ENCODE assay signal across 1 cellular context in genomic region chr9:463455-464125, GRCh38.
TF ChIP-seq lines count a peak whose summit lies in the region.

No MANE protein-coding gene starts in this region.

TF ChIP-seq in HepG2, 621 proteins besides CTCF, POLR2A, EP300 and RAD21 (continued from another document and continues in another):
- TF ChIP-seq ZNF646 (CRISPR knock-in tag; IDR thresholded peaks at IDR 0.05) (no peak), EEA1 (CRISPR knock-in tag; IDR thresholded peaks at IDR 0.05; ENCODE audit: borderline replicate concordance) (no peak), CEBPG (CRISPR knock-in tag; IDR thresholded peaks at IDR 0.05) (no peak), MBD4 (IDR thresholded peaks at IDR 0.05; ENCODE audit: borderline replicate concordance, low read length) (no peak), ZNF232 (CRISPR knock-in tag; IDR thresholded peaks at IDR 0.05; ENCODE audit: borderline replicate concordance) (no peak), ZNF205 (CRISPR knock-in tag; IDR thresholded peaks at IDR 0.05) (no peak), MAFF (IDR thresholded peaks at IDR 0.05; ENCODE audit: low read depth, low read length) (no peak), HOXA5 (CRISPR knock-in tag; IDR thresholded peaks at IDR 0.05) (no peak), PPARG (CRISPR knock-in tag; conservative IDR thresholded peaks at IDR 0.05) (no peak), ZNF501 (CRISPR knock-in tag; IDR thresholded peaks at IDR 0.05) (no peak), KDM4B (CRISPR knock-in tag; IDR thresholded peaks at IDR 0.05) (no peak), AFF4 (CRISPR knock-in tag; IDR thresholded peaks at IDR 0.05) (no peak), MLLT10 (CRISPR knock-in tag; IDR thresholded peaks at IDR 0.05) (no peak), TBX3 (IDR thresholded peaks at IDR 0.05; ENCODE audit: borderline replicate concordance) (peak; percentile 85; the same call in 1 of the 2 replicates), ZNF644 (CRISPR knock-in tag; IDR thresholded peaks at IDR 0.05; ENCODE audit: low read depth) (no peak), ARID3A (IDR thresholded peaks at IDR 0.05; ENCODE audit: low read depth, low read length) (no peak), ZFP36L2 (CRISPR knock-in tag; IDR thresholded peaks at IDR 0.05) (no peak), ZNF720 (CRISPR knock-in tag; IDR thresholded peaks at IDR 0.05) (no peak), E2F2 (CRISPR knock-in tag; IDR thresholded peaks at IDR 0.05; ENCODE audit: borderline replicate concordance) (no peak), ZNF431 (CRISPR knock-in tag; IDR thresholded peaks at IDR 0.05; ENCODE audit: borderline replicate concordance, low read depth) (no peak), CBX2 (IDR thresholded peaks at IDR 0.05; ENCODE audit: low read depth, low read length) (no peak), CBX2 (CRISPR knock-in tag; IDR thresholded peaks at IDR 0.05; ENCODE audit: low read depth) (no peak), FOXO1 (CRISPR knock-in tag; IDR thresholded peaks at IDR 0.05) (no peak), BCL6 (CRISPR knock-in tag; IDR thresholded peaks at IDR 0.05) (0 out of 2 replicates have a peak, but pooled peaks have one; percentile 18), STAG1 (CRISPR knock-in tag; IDR thresholded peaks at IDR 0.05) (no peak), KDM3A (CRISPR knock-in tag; IDR thresholded peaks at IDR 0.05; ENCODE audit: low read depth) (no peak), NR2F6 (IDR thresholded peaks at IDR 0.05) (peak; percentile 60), NR2F6 (CRISPR knock-in tag; IDR thresholded peaks at IDR 0.05) (peak; percentile 47; the same call in 1 of the 2 replicates), POGZ (CRISPR knock-in tag; IDR thresholded peaks at IDR 0.05) (no peak), ZNF503 (CRISPR knock-in tag; IDR thresholded peaks at IDR 0.05) (no peak), ZNF740 (CRISPR knock-in tag; IDR thresholded peaks at IDR 0.05) (no peak), HMG20A (CRISPR knock-in tag; IDR thresholded peaks at IDR 0.05; ENCODE audit: borderline replicate concordance) (peak; percentile 64; the same call in 1 of the 2 replicates)
- TF ChIP-seq, protein P1, sequence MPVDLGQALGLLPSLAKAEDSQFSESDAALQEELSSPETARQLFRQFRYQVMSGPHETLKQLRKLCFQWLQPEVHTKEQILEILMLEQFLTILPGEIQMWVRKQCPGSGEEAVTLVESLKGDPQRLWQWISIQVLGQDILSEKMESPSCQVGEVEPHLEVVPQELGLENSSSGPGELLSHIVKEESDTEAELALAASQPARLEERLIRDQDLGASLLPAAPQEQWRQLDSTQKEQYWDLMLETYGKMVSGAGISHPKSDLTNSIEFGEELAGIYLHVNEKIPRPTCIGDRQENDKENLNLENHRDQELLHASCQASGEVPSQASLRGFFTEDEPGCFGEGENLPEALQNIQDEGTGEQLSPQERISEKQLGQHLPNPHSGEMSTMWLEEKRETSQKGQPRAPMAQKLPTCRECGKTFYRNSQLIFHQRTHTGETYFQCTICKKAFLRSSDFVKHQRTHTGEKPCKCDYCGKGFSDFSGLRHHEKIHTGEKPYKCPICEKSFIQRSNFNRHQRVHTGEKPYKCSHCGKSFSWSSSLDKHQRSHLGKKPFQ (CRISPR knock-in tag; IDR thresholded peaks at IDR 0.05; ENCODE audit: insufficient replicate concordance): no peak
- TF ChIP-seq, protein P2, sequence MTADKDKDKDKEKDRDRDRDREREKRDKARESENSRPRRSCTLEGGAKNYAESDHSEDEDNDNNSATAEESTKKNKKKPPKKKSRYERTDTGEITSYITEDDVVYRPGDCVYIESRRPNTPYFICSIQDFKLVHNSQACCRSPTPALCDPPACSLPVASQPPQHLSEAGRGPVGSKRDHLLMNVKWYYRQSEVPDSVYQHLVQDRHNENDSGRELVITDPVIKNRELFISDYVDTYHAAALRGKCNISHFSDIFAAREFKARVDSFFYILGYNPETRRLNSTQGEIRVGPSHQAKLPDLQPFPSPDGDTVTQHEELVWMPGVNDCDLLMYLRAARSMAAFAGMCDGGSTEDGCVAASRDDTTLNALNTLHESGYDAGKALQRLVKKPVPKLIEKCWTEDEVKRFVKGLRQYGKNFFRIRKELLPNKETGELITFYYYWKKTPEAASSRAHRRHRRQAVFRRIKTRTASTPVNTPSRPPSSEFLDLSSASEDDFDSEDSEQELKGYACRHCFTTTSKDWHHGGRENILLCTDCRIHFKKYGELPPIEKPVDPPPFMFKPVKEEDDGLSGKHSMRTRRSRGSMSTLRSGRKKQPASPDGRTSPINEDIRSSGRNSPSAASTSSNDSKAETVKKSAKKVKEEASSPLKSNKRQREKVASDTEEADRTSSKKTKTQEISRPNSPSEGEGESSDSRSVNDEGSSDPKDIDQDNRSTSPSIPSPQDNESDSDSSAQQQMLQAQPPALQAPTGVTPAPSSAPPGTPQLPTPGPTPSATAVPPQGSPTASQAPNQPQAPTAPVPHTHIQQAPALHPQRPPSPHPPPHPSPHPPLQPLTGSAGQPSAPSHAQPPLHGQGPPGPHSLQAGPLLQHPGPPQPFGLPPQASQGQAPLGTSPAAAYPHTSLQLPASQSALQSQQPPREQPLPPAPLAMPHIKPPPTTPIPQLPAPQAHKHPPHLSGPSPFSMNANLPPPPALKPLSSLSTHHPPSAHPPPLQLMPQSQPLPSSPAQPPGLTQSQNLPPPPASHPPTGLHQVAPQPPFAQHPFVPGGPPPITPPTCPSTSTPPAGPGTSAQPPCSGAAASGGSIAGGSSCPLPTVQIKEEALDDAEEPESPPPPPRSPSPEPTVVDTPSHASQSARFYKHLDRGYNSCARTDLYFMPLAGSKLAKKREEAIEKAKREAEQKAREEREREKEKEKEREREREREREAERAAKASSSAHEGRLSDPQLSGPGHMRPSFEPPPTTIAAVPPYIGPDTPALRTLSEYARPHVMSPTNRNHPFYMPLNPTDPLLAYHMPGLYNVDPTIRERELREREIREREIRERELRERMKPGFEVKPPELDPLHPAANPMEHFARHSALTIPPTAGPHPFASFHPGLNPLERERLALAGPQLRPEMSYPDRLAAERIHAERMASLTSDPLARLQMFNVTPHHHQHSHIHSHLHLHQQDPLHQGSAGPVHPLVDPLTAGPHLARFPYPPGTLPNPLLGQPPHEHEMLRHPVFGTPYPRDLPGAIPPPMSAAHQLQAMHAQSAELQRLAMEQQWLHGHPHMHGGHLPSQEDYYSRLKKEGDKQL (CRISPR knock-in tag; IDR thresholded peaks at IDR 0.05; ENCODE audit: low read depth): no peak
